ENCODE assay signal across 29 cellular contexts in genomic region chr14:106291626-106292025, GRCh38.
"Had no signal": no experiment of that assay in that cellular context is flagged by ENCODE, and none has a peak within 500 bp of the region (broad histone marks: within the 10 kb centered on the region; RNA-seq: fewer than 3 reads in every experiment).

No MANE protein-coding gene starts in this region.

- H3K27me3 ChIP-seq: ascending aorta, cardiac muscle cell had no signal

- H3K4me1 ChIP-seq: ascending aorta had no signal

- H3K4me3 ChIP-seq: ascending aorta, cardiac muscle cell had no signal

- FAIRE-seq: bronchial epithelial cell, TTC549 had no signal

- H3K36me3 ChIP-seq: ascending aorta, cardiac muscle cell had no signal

- ATAC-seq: activated CD8-positive, alpha-beta T cell treated with anti-CD3 and anti-CD28 coated beads for 36 hours; activated naive CD8-positive, alpha-beta T cell treated with anti-CD3 and anti-CD28 coated beads, Interleukin-2, amount 50 U/mL, for 24 hours; activated T-cell treated with anti-CD3 and anti-CD28 coated beads, Interleukin-2, amount 50 U/mL, for 4 hours had no signal

- H3K9me3 ChIP-seq: ascending aorta had no signal

- DNase-seq: activated B cell treated with CpG ODN at 0.5 μM for 24 hours; activated CD4-positive, alpha-beta memory T cell treated with anti-CD3 and anti-CD28 coated beads for 36 hours; activated CD4-positive, alpha-beta T cell treated with anti-CD3 and anti-CD28 coated beads for 4 hours; activated CD4-positive, alpha-beta T cell treated with anti-CD3 and anti-CD28 coated beads, Interleukin-2, amount 10 ng/mL, durations not matched to agents 24 days and 14 days; activated CD4-positive, alpha-beta T cell treated with anti-CD3 and anti-CD28 coated beads, Interleukin-2, amount 50 U/mL, for 1 hour; activated CD4-positive, alpha-beta T cell treated with anti-CD3 and anti-CD28 coated beads, Interleukin-2, amount 50 U/mL, for 4 hours; activated CD4-positive, CD25-positive, alpha-beta regulatory T cell treated with anti-CD3 and anti-CD28 coated beads, Interleukin-2, amount 50 U/mL, for 72 hours; activated CD8-positive, alpha-beta memory T cell treated with anti-CD3 and anti-CD28 coated beads, Interleukin-2, amount 50 U/mL, for 4 hours; activated CD8-positive, alpha-beta T cell treated with anti-CD3 and anti-CD28 coated beads for 36 hours; activated effector memory CD4-positive, alpha-beta T cell treated with Interleukin-2 at 50 U/mL for 16 hours; activated gamma-delta T cell; activated naive CD4-positive, alpha-beta T cell treated with anti-CD3 and anti-CD28 coated beads, Interleukin-2, amount 10 ng/mL, durations not matched to agents 7 days and 5 days; activated naive CD4-positive, alpha-beta T cell treated with Interleukin-2 at 50 U/mL for 16 hours; activated naive CD8-positive, alpha-beta T cell treated with anti-CD3 and anti-CD28 coated beads, Interleukin-2, amount 10 ng/mL, durations not matched to agents 7 days and 5 days; activated naive CD8-positive, alpha-beta T cell treated with anti-CD3 and anti-CD28 coated beads, Interleukin-2, amount 50 U/mL, for 24 hours; activated T-cell treated with anti-CD3 and anti-CD28 coated beads for 4 hours; activated T-cell treated with anti-CD3 and anti-CD28 coated beads, Interleukin-2, amount 50 U/mL, for 1 hour; activated T-cell treated with anti-CD3 and anti-CD28 coated beads, Interleukin-2, amount 50 U/mL, for 4 hours; amygdala; anterior cingulate cortex; caudate nucleus; cerebellar nuclear complex; T-helper 2 cell; T-helper 9 cell had no signal

- H3K27ac ChIP-seq: ascending aorta, cardiac muscle cell, VCaP had no signal
